In genomic region chr6:38767555-38767954, GRCh38 we compare ENCODE assay signal across 32 cellular contexts. TPM values are rescaled to one million over a fixed set of nuclear protein-coding genes. Genes with fewer than 3 reads are reported as not detected.
"Had no signal": no experiment of that assay in that cellular context is flagged by ENCODE, and none has a peak within 500 bp of the region (broad histone marks: within the 10 kb centered on the region; RNA-seq: fewer than 3 reads in every experiment).

No MANE protein-coding gene starts in this region.

- H3K36me3 Mint-ChIP-seq: activated naive CD8-positive, alpha-beta T cell treated with anti-CD3 and anti-CD28 coated beads, Interleukin-2, amount 10 ng/mL, durations not matched to agents 7 days and 5 days; brain; T-cell had no signal

- H3K27me3 ChIP-seq: ascending aorta, breast epithelium, cardiac muscle cell, colonic mucosa, esophagus squamous epithelium, gastroesophageal sphincter, heart right ventricle, hepatocyte had no signal

- DNase-seq: activated CD4-positive, alpha-beta T cell treated with anti-CD3 and anti-CD28 coated beads for 48 hours; activated CD4-positive, alpha-beta T cell treated with anti-CD3 and anti-CD28 coated beads, Interleukin-2, amount 50 U/mL, for 1 hour; activated CD4-positive, alpha-beta T cell treated with anti-CD3 and anti-CD28 coated beads, Interleukin-2, amount 50 U/mL, for 48 hours; activated CD4-positive, CD25-positive, alpha-beta regulatory T cell; activated CD4-positive, CD25-positive, alpha-beta regulatory T cell treated with anti-CD3 and anti-CD28 coated beads, Interleukin-2, amount 50 U/mL, for 72 hours; activated CD8-positive, alpha-beta memory T cell treated with anti-CD3 and anti-CD28 coated beads for 24 hours; activated CD8-positive, alpha-beta T cell treated with anti-CD3 and anti-CD28 coated beads for 36 hours; activated effector memory CD4-positive, alpha-beta T cell treated with Interleukin-2 at 50 U/mL for 16 hours; activated gamma-delta T cell treated with Interleukin-2 at 50 U/mL for 16 hours; activated naive CD4-positive, alpha-beta T cell treated with Interleukin-2 at 50 U/mL for 16 hours; activated naive CD8-positive, alpha-beta T cell treated with anti-CD3 and anti-CD28 coated beads, Interleukin-2, amount 10 ng/mL, durations not matched to agents 7 days and 5 days; activated T-cell treated with anti-CD3 and anti-CD28 coated beads, Interleukin-2, amount 50 U/mL, for 48 hours; central memory CD4-positive, alpha-beta T cell; cerebellar nuclear complex; colonic mucosa; effector CD8-positive, alpha-beta T cell; esophagus squamous epithelium; foreskin melanocyte; heart right ventricle; T-cell; T-helper 2 cell had no signal

- ATAC-seq: activated CD8-positive, alpha-beta T cell treated with anti-CD3 and anti-CD28 coated beads for 36 hours; gastroesophageal sphincter; heart right ventricle; T-cell had no signal

- H3K4me3 ChIP-seq: ascending aorta, breast epithelium, cardiac muscle cell, colonic mucosa, esophagus squamous epithelium, gastroesophageal sphincter, heart right ventricle, hepatocyte had no signal

- H3K79me2 ChIP-seq: hepatocyte had no signal

- H3K4me2 ChIP-seq: hepatocyte had no signal

- H2AFZ ChIP-seq: hepatocyte had no signal

- H3K36me3 ChIP-seq: ascending aorta, breast epithelium, cardiac muscle cell, colonic mucosa, esophagus squamous epithelium, gastroesophageal sphincter, heart right ventricle had no signal

- H3K4me1 ChIP-seq: ascending aorta, breast epithelium, colonic mucosa, gastroesophageal sphincter, heart right ventricle had no signal

- H3K27ac ChIP-seq: ascending aorta, breast epithelium, cardiac muscle cell, colonic mucosa, epithelial cell of prostate, esophagus squamous epithelium, gastroesophageal sphincter, heart right ventricle, hepatocyte had no signal

- H3K4me3 Mint-ChIP-seq: activated CD8-positive, alpha-beta T cell treated with anti-CD3 and anti-CD28 coated beads for 36 hours; activated naive CD8-positive, alpha-beta T cell treated with anti-CD3 and anti-CD28 coated beads, Interleukin-2, amount 10 ng/mL, durations not matched to agents 7 days and 5 days; brain; T-cell had no signal

- FAIRE-seq: endometrium, endothelial cell of umbilical vein had no signal

- H3K9me3 ChIP-seq: ascending aorta, breast epithelium, colonic mucosa, esophagus squamous epithelium had no signal

- H3K4me1 Mint-ChIP-seq: activated naive CD8-positive, alpha-beta T cell treated with anti-CD3 and anti-CD28 coated beads, Interleukin-2, amount 10 ng/mL, durations not matched to agents 7 days and 5 days; brain; T-cell had no signal

- H3K27ac Mint-ChIP-seq: activated CD8-positive, alpha-beta T cell treated with anti-CD3 and anti-CD28 coated beads for 36 hours; activated naive CD8-positive, alpha-beta T cell treated with anti-CD3 and anti-CD28 coated beads, Interleukin-2, amount 10 ng/mL, durations not matched to agents 7 days and 5 days; brain; T-cell had no signal

RNA-seq across cellular contexts. Expression of gene DNAH8, which starts 52.4 kb away (rescaled TPM):
- total RNA-seq: activated CD8-positive, alpha-beta T cell treated with anti-CD3 and anti-CD28 coated beads for 36 hours; ascending aorta; cardiac muscle cell; colonic mucosa; dermis microvascular lymphatic vessel endothelial cell; gastroesophageal sphincter had no signal
- polyA plus RNA-seq: cardiac muscle cell, fibroblast of lung, heart right ventricle had no signal
